Comparison of ENCODE assay signal across 7 cellular contexts in the genomic region with DNA sequence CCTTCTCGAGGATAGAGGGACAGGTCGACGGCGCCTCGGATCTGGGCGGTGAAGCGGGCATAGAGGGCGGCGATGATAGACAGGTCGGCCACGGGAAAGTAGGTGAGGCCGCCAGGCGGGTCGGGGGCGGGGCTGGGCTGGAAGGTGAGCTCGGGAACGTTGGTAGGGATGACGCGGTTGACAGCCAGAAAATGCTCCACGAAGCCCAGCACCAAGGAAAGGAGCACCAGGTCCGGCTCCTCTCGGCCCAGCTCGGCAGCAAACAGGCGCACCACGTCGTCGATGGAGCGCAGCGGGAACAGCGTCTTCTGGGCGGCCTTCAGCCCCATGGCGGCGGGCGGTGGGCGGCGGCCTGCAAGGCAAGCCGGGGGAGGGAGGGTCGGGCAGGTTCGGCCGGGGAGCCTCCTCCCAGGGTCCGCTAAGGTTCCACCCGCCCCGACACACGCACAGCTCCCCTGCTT. TPM values are rescaled to one million over a fixed set of nuclear protein-coding genes. Genes with fewer than 3 reads are reported as not detected.
DNase-seq lines count a peak whose midpoint lies in the region; ATAC-seq, FAIRE-seq and TF ChIP-seq lines count a peak whose summit lies in the region.

No MANE protein-coding gene starts in this region.

- no peak overlapping the region for H3K27ac ChIP-seq in iPS-20b (ENCODE audit: low read length)

- peaks cover 35% of the 10 kb centered on the region for H3K36me3 ChIP-seq in iPS-20b (ENCODE audit: insufficient read depth, low read depth, low read length)

- no peaks in the 10 kb centered on the region for H3K27me3 ChIP-seq in iPS-20b (ENCODE audit: insufficient read depth, low read length)

- H3K4me3 ChIP-seq in NB4 (ENCODE audit: low read depth, low read length) (peak overlapping the region; percentile 81), astrocyte of the spinal cord (ENCODE audit: low read depth, low read length) (peak overlapping the region; percentile 93), iPS-20b (ENCODE audit: low read length) (peak overlapping the region; percentile 91)

- no peak for ATAC-seq in GM19328 (IDR thresholded peaks at IDR 0.05; ENCODE audit: unreplicated experiment)

- peaks cover 6% of the 10 kb centered on the region; the same call in 1 of the 2 replicates for H3K4me1 ChIP-seq in iPS-20b (ENCODE audit: insufficient read depth, low read length)

- TF ChIP-seq CTCF in NB4 (IDR thresholded peaks at IDR 0.05; ENCODE audit: low read depth, low read length), result no peak
- no peak for TF ChIP-seq CTCF in astrocyte of the spinal cord (IDR thresholded peaks at IDR 0.05; ENCODE audit: low read depth, low read length)

- in situ Hi-C loops in astrocyte of the spinal cord (cut with HindIII; ENCODE audit: low sequenced_read_pairs), result no loop called here

- peak overlapping the region; percentile 77; the same call in 1 of the 2 replicates for H3K9ac ChIP-seq in iPS-20b (ENCODE audit: low read depth, low read length)

- FAIRE-seq in GM12891 (lab: Jason Lieb, UNC), result peak; percentile 65

- no peak for DNase-seq in GM12891 (ENCODE audit: insufficient read length, low spot score)
- DNase-seq in NB4 (ENCODE audit: low read depth), result peak; percentile 42
- DNase-seq in astrocyte of the spinal cord (ENCODE audit: low read depth, low spot score), result no peak
- peak; percentile 50 for DNase-seq in stimulated activated CD4-positive, alpha-beta T cell treated with anti-CD3 and anti-CD28 coated beads, Interleukin-15, amount 100 ng/mL, for 24 hours
- no peak for DNase-seq in cortex of kidney (lab: John Stamatoyannopoulos, UW)

- TF ChIP-seq POLR2A in GM12891 (IDR thresholded peaks at IDR 0.05; ENCODE audit: low read depth, low read length), result no peak
- no peak for TF ChIP-seq POLR2A in NB4 (IDR thresholded peaks at IDR 0.05; ENCODE audit: extremely low read depth, insufficient read length)

- H3K9me3 ChIP-seq in iPS-20b (ENCODE audit: insufficient read depth, low read depth, low read length), result no peaks in the 10 kb centered on the region

TF ChIP-seq in GM12891, 5 proteins besides CTCF, POLR2A, EP300 and RAD21:
- no peak for TF ChIP-seq POLR2AphosphoS5 (IDR thresholded peaks at IDR 0.05; ENCODE audit: low read depth, low read length)
- TF ChIP-seq PAX5 (IDR thresholded peaks at IDR 0.05; ENCODE audit: insufficient read depth, low read length, severe bottlenecking), result no peak
- TF ChIP-seq TAF1 (IDR thresholded peaks at IDR 0.05; ENCODE audit: low read depth, low read length), result no peak
- TF ChIP-seq POU2F2 (IDR thresholded peaks at IDR 0.05; ENCODE audit: low read depth, low read length), result no peak
- TF ChIP-seq SPI1 (IDR thresholded peaks at IDR 0.05; ENCODE audit: low read depth, low read length), result no peak

RNA-seq across cellular contexts. Expression of a gene that starts 0.5 kb away (rescaled TPM):
- polyA plus RNA-seq in GM12891 (2012; ENCODE audit: low read depth, missing spikeins), result 16.2 TPM

RNA-seq across cellular contexts. Expression of a gene that starts 6.8 kb away (rescaled TPM):
- polyA plus RNA-seq in GM12891 (2012; ENCODE audit: low read depth, missing spikeins), result 30.2 TPM

RNA-seq across cellular contexts. Expression of a gene that starts 31.5 kb away (rescaled TPM):
- polyA plus RNA-seq in GM12891 (2012; ENCODE audit: low read depth, missing spikeins), result 141 TPM

RNA-seq across cellular contexts. Expression of a gene that starts 34.6 kb away (rescaled TPM):
- polyA plus RNA-seq in GM12891 (2012; ENCODE audit: low read depth, missing spikeins), result 0.36 TPM

RNA-seq across cellular contexts. Expression of a gene that starts 50.0 kb away (rescaled TPM):
- 0.23 TPM for polyA plus RNA-seq in GM12891 (2012; ENCODE audit: low read depth, missing spikeins)

Comparison
In these comparisons a context has a peak if more than half of its experiments do, and no peak if none do; other contexts are left out.
1. DNase-seq: peak in NB4 (single experiment) and stimulated activated CD4-positive, alpha-beta T cell treated with anti-CD3 and anti-CD28 coated beads, Interleukin-15, amount 100 ng/mL, for 24 hours (single experiment); none in GM12891 (single experiment), astrocyte of the spinal cord (single experiment) and cortex of kidney (single experiment).
2. Peak in every context shown above with its lines, with median percentiles within 50 percentile points of each other: H3K4me3 ChIP-seq.